Comparison of ENCODE assay signal across 8 cellular contexts in the genomic region with DNA sequence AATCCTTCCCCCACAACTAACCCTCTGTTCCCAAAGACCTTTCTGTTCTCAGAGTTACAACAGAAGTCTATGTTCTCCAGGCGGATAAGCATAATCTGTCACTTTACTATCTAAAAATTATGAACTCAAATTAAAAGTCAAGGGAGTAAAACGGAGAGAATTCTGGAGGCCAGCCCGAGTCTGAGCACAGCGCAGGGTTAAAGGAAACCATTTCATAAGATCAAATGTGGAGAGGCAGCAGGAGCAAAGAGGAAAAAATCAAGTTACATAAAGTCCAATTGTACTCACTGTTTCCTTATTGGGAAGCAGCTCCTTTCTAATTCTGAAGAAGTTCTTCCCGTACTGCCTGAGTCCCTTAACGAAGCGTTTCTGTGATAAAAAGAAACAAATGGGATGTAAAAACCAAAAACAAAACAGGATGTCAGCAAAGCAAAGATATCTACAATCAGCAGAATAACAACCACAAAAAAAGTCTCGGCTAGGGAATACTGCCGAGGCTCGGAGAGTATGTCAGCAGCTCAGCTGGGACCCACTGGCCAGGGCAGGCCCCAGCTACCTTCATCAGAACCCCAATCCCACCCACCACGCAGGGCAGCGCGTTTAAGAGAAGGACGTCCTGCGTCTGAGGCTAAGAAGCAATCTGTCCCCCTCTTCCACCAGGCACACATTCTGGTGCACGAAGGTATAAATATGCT.
DNase-seq lines count a peak whose midpoint lies in the region; ATAC-seq lines count a peak whose summit lies in the region.

No MANE protein-coding gene starts in this region.

- peaks cover 60 to 62% of the 10 kb centered on the region in 2 donors for H3K4me1 ChIP-seq in naive thymus-derived CD4-positive, alpha-beta T cell (ENCODE audit: control insufficient read depth in 2 of 2, insufficient read depth in 2 of 2, low read length in 2 of 2)

- peaks cover 30 to 45% (median 34%) of the 10 kb centered on the region in 7 donors for H3K4me1 Mint-ChIP-seq in naive thymus-derived CD4-positive, alpha-beta T cell
- peaks cover 42% of the 10 kb centered on the region for H3K4me1 Mint-ChIP-seq in activated T-helper 17 cell treated with anti-CD3 and anti-CD28 coated beads, Interleukin-2, amount 50 U/mL, for 72 hours

- no peaks in the 10 kb centered on the region for H3K9me3 ChIP-seq in naive thymus-derived CD4-positive, alpha-beta T cell (ENCODE audit: control insufficient read depth in 2 of 3, low read length in 3 of 3)

- peaks cover 0 to 21% (median 12%) of the 10 kb centered on the region in 5 donors for H3K36me3 Mint-ChIP-seq in naive thymus-derived CD4-positive, alpha-beta T cell
- H3K36me3 Mint-ChIP-seq in activated T-helper 17 cell treated with anti-CD3 and anti-CD28 coated beads, Interleukin-2, amount 50 U/mL, for 72 hours (ENCODE audit: low read depth), result no peaks in the 10 kb centered on the region

- CTCF ChIA-PET in naive thymus-derived CD4-positive, alpha-beta T cell (lab: Charles Lee), result interaction anchor here (0.8 to 2.2 kb wide), 5 partner anchors 9 to 228 kb away, joined by 3 to 8 read pairs (median 3); no protein-coding TSS in a partner anchor

- no peaks in the 10 kb centered on the region for H3K27me3 ChIP-seq in naive thymus-derived CD4-positive, alpha-beta T cell (ENCODE audit: control insufficient read depth in 2 of 2, insufficient read depth in 2 of 2, low read length in 2 of 2)

- no peak for ATAC-seq in naive thymus-derived CD4-positive, alpha-beta T cell
- no peak for ATAC-seq in activated T-helper 17 cell treated with anti-CD3 and anti-CD28 coated beads, Interleukin-2, amount 50 U/mL, for 72 hours (replicated peaks)
- ATAC-seq in GM19452 (IDR thresholded peaks at IDR 0.05; ENCODE audit: unreplicated experiment), result no peak

- DNase-seq in EL, result peak; percentile 26
- DNase-seq in RKO (ENCODE audit: low spot score), result peak; percentile 30
- DNase-seq in epithelial cell of prostate (ENCODE audit: low read depth, low spot score), result no peak
- DNase-seq in naive thymus-derived CD4-positive, alpha-beta T cell, result peak in 4 of 9 donors; percentile 28 to 39 (median 34)
- no peak for DNase-seq in activated CD8-positive, alpha-beta memory T cell treated with anti-CD3 and anti-CD28 coated beads, Interleukin-2, amount 50 U/mL, for 48 hours
- DNase-seq in T-helper 9 cell, result no peak

- peak overlapping the region; percentile 90 for H3K27ac ChIP-seq in epithelial cell of prostate
- peak overlapping the region; percentile 83 for H3K27ac ChIP-seq in naive thymus-derived CD4-positive, alpha-beta T cell (ENCODE audit: low read depth, low read length)

- intact Hi-C loops in naive thymus-derived CD4-positive, alpha-beta T cell (cut with micrococcal nuclease), result loop anchor here (1.0 to 5.0 kb wide), 5 partner anchors 9 to 455 kb away; a partner anchor contains a TSS

- no peaks in the 10 kb centered on the region for H3K9me3 Mint-ChIP-seq in naive thymus-derived CD4-positive, alpha-beta T cell
- H3K9me3 Mint-ChIP-seq in activated T-helper 17 cell treated with anti-CD3 and anti-CD28 coated beads, Interleukin-2, amount 50 U/mL, for 72 hours, result no peaks in the 10 kb centered on the region

- H3K36me3 ChIP-seq in naive thymus-derived CD4-positive, alpha-beta T cell (ENCODE audit: control insufficient read depth in 2 of 3, insufficient read depth in 3 of 3, low read length in 3 of 3), result peaks cover 0 to 7% (median 4%) of the 10 kb centered on the region in 3 experiments

- POLR2A ChIA-PET in naive thymus-derived CD4-positive, alpha-beta T cell (lab: Charles Lee), result interaction anchor here (0.5 to 3.1 kb wide), 8 partner anchors 13 to 103 kb away, joined by 3 to 21 read pairs (median 6); no protein-coding TSS in a partner anchor

- peak overlapping the region; percentile 96 for H3K4me3 ChIP-seq in naive thymus-derived CD4-positive, alpha-beta T cell (ENCODE audit: low read length)

- H3K4me3 Mint-ChIP-seq in naive thymus-derived CD4-positive, alpha-beta T cell, result no peak overlapping the region
- H3K4me3 Mint-ChIP-seq in activated T-helper 17 cell treated with anti-CD3 and anti-CD28 coated beads, Interleukin-2, amount 50 U/mL, for 72 hours, result no peak overlapping the region

- H3K27me3 Mint-ChIP-seq in naive thymus-derived CD4-positive, alpha-beta T cell, result no peaks in the 10 kb centered on the region
- H3K27me3 Mint-ChIP-seq in activated T-helper 17 cell treated with anti-CD3 and anti-CD28 coated beads, Interleukin-2, amount 50 U/mL, for 72 hours, result no peaks in the 10 kb centered on the region

- no peak overlapping the region for H3K27ac Mint-ChIP-seq in naive thymus-derived CD4-positive, alpha-beta T cell
- H3K27ac Mint-ChIP-seq in activated T-helper 17 cell treated with anti-CD3 and anti-CD28 coated beads, Interleukin-2, amount 50 U/mL, for 72 hours, result no peak overlapping the region

Comparison
In these comparisons a context has a peak if more than half of its experiments do, and no peak if none do; other contexts are left out.
1. DNase-seq: peak in EL (single experiment) and RKO (single experiment); none in epithelial cell of prostate (single experiment), activated CD8-positive, alpha-beta memory T cell treated with anti-CD3 and anti-CD28 coated beads, Interleukin-2, amount 50 U/mL, for 48 hours (single experiment) and T-helper 9 cell (single experiment).